In the genomic region with DNA sequence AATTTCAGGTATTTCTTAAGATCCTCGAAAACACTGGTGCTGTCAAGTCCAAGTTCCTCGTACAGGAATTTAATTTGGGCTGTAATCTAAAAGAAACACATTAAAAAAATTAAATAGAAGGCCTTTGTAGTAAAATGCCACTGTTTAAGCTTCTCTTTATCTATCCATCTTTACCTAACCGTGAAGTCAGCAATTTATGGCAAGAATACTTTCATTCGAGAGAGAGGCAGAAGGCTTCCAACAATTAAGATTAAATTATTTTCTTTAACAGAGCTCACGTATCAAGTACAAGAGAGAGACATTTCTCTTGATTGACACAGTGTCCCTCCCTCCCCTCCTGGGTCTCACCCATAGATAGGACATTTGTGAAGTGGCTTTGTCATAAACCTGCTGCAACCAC, we compare ENCODE assay signal across 32 cellular contexts. TPM values are rescaled to one million over a fixed set of nuclear protein-coding genes. Genes with fewer than 3 reads are reported as not detected.
"Had no signal": no experiment of that assay in that cellular context is flagged by ENCODE, and none has a peak within 500 bp of the region (broad histone marks: within the 10 kb centered on the region; RNA-seq: fewer than 3 reads in every experiment).

No MANE protein-coding gene starts in this region.

- H3K27me3 ChIP-seq: neutrophil, pancreas, spleen, stomach, thyroid gland, tibial nerve, upper lobe of left lung had no signal

- H3K4me1 ChIP-seq: spleen, upper lobe of left lung had no signal

- H3K4me1 Mint-ChIP-seq: naive B cell; nephron progenitor cell; neural crest cell; stimulated activated naive B cell treated with anti-CD40 and anti-IgM and Interleukin-4, amounts not matched to agents 10 μg/mL and 1 μg/mL and 100 μg/mL, for 72 hours had no signal

- ATAC-seq: naive thymus-derived CD8-positive, alpha-beta T cell; natural killer cell treated with Interleukin-12 subunit alpha and Interleukin-12 subunit beta and Interleukin-15 and Interleukin-18, amount 100 ng/mL, for 72 hours; pancreas; psoas muscle; right cardiac atrium; sciatic nerve; stimulated activated naive B cell treated with anti-CD40 and anti-IgM and Interleukin-4, amounts not matched to agents 10 μg/mL and 1 μg/mL and 100 μg/mL, for 72 hours had no signal

- H3K27ac Mint-ChIP-seq: naive thymus-derived CD8-positive, alpha-beta T cell; natural killer cell treated with Interleukin-12 subunit alpha and Interleukin-12 subunit beta and Interleukin-15 and Interleukin-18, amount 100 ng/mL, for 72 hours; nephron progenitor cell; progenitor cell of endocrine pancreas; stimulated activated naive B cell treated with anti-CD40 and anti-IgM and Interleukin-4, amounts not matched to agents 10 μg/mL and 1 μg/mL and 100 μg/mL, for 72 hours; stimulated activated naive CD8-positive, alpha-beta T cell treated with anti-CD3 and anti-CD28 coated beads, Interleukin-15, Interleukin-2, amounts not matched to agents 100 ng/mL and 50 ng/mL, for 24 hours had no signal

- H3K4me3 Mint-ChIP-seq: naive B cell; naive thymus-derived CD8-positive, alpha-beta T cell; natural killer cell treated with Interleukin-12 subunit alpha and Interleukin-12 subunit beta and Interleukin-15 and Interleukin-18, amount 100 ng/mL, for 72 hours; nephron progenitor cell; neural crest cell; stimulated activated naive B cell treated with anti-CD40 and anti-IgM and Interleukin-4, amounts not matched to agents 10 μg/mL and 1 μg/mL and 100 μg/mL, for 72 hours; stimulated activated naive CD8-positive, alpha-beta T cell treated with anti-CD3 and anti-CD28 coated beads, Interleukin-15, Interleukin-2, amounts not matched to agents 100 ng/mL and 50 ng/mL, for 24 hours had no signal

- H3K27ac ChIP-seq: neutrophil, pancreas, psoas muscle, skin epidermis, spleen, stomach, thoracic aorta, thyroid gland, tibial nerve, upper lobe of left lung had no signal

- H3K4me2 ChIP-seq: smooth muscle cell had no signal

- DNase-seq: naive B cell; naive thymus-derived CD8-positive, alpha-beta T cell; nephron progenitor cell; nucleus accumbens; pancreas; posterior cingulate gyrus; psoas muscle; right cardiac atrium; spleen; stimulated activated CD4-positive, alpha-beta T cell treated with anti-CD3 and anti-CD28 coated beads, Interleukin-12 subunit alpha, Interleukin-12 subunit beta, amount 100 ng/mL, for 4 hours; stimulated activated CD4-positive, alpha-beta T cell treated with anti-CD3 and anti-CD28 coated beads, Interleukin-1b, Interleukin-23, amount 100 ng/mL, for 48 hours; stimulated activated CD4-positive, alpha-beta T cell treated with anti-CD3 and anti-CD28 coated beads, Interleukin-4, amount 100 ng/mL, for 1 hour; stimulated activated CD4-positive, alpha-beta T cell treated with anti-CD3 and anti-CD28 coated beads, Interleukin-4, amount 100 ng/mL, for 4 hours; stimulated activated CD8-positive, alpha-beta memory T cell treated with anti-CD3 and anti-CD28 coated beads, Interleukin-4, amount 100 ng/mL, for 48 hours; stimulated activated naive B cell treated with anti-CD40 and anti-IgM and Interleukin-4, amounts not matched to agents 10 μg/mL and 1 μg/mL and 100 μg/mL, for 72 hours; stimulated activated naive CD4-positive, alpha-beta T cell treated with Interleukin-2 at 50 U/mL for 16 hours; stomach; thyroid gland; trophoblast cell; upper lobe of left lung had no signal

- FAIRE-seq: pancreas, urothelium cell line had no signal

- H3K4me3 ChIP-seq: pancreas, psoas muscle, skin epidermis, smooth muscle cell, spleen, stomach, thoracic aorta, thyroid gland, tibial nerve, upper lobe of left lung had no signal

- H3K9me3 Mint-ChIP-seq: naive B cell; naive thymus-derived CD8-positive, alpha-beta T cell; natural killer cell treated with Interleukin-12 subunit alpha and Interleukin-12 subunit beta and Interleukin-15 and Interleukin-18, amount 100 ng/mL, for 72 hours; nephron progenitor cell; neural crest cell; stimulated activated naive B cell treated with anti-CD40 and anti-IgM and Interleukin-4, amounts not matched to agents 10 μg/mL and 1 μg/mL and 100 μg/mL, for 72 hours; stimulated activated naive CD8-positive, alpha-beta T cell treated with anti-CD3 and anti-CD28 coated beads, Interleukin-15, Interleukin-2, amounts not matched to agents 100 ng/mL and 50 ng/mL, for 24 hours had no signal

- H3K9me3 ChIP-seq: neutrophil, pancreas, psoas muscle, spleen, stomach, thoracic aorta, thyroid gland, tibial nerve, upper lobe of left lung had no signal

RNA-seq across cellular contexts. Expression of gene SLC3A1, which starts 46.1 kb away (rescaled TPM):
- total RNA-seq: neural crest cell, osteocyte, smooth muscle cell, thyroid gland had no signal
